In the genomic region with DNA sequence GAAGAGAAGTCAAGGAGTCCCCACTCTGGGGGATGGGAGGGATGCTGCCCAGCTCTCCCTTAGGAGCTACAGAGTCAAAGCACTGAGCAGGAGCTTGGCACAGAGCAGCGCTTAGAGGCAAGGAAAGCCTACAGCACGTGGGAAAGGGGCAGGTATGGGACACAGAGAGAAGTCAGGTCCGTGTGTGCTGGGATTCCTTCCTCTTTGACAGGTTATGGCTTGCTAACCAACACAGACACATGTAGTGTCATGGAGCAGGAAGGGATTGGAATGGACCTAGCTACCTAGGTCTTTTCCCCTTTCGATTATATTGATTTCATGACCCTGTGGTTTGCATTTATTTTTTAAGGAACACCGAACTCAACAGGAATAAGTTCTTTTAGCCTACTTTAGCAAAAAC, we compare ENCODE assay signal across 21 cellular contexts.
"Had no signal": no experiment of that assay in that cellular context is flagged by ENCODE, and none has a peak within 500 bp of the region (broad histone marks: within the 10 kb centered on the region; RNA-seq: fewer than 3 reads in every experiment).

No MANE protein-coding gene starts in this region.

- DNase-seq: activated CD4-positive, alpha-beta T cell treated with anti-CD3 and anti-CD28 coated beads, Interleukin-2, amount 10 ng/mL, durations not matched to agents 24 days and 14 days; activated CD4-positive, CD25-positive, alpha-beta regulatory T cell; activated CD8-positive, alpha-beta memory T cell treated with anti-CD3 and anti-CD28 coated beads, Interleukin-2, amount 50 U/mL, for 4 hours; activated CD8-positive, alpha-beta T cell treated with anti-CD3 and anti-CD28 coated beads for 36 hours; activated naive CD4-positive, alpha-beta T cell treated with anti-CD3 and anti-CD28 coated beads for 36 hours; activated naive CD8-positive, alpha-beta T cell treated with anti-CD3 and anti-CD28 coated beads, Interleukin-2, amount 50 U/mL, for 24 hours; activated T-cell treated with anti-CD3 and anti-CD28 coated beads, Interleukin-2, amount 50 U/mL, for 4 hours; anterior cingulate cortex; brain microvascular endothelial cell; colonic mucosa; left cardiac atrium; occipital lobe; retina; stimulated activated CD4-positive, alpha-beta T cell treated with anti-CD3 and anti-CD28 coated beads, Interleukin-12 subunit alpha, Interleukin-12 subunit beta, amount 100 ng/mL, for 4 hours; stimulated activated CD4-positive, alpha-beta T cell treated with anti-CD3 and anti-CD28 coated beads, Interleukin-2, amount 100 ng/mL, for 24 hours; stimulated activated naive CD4-positive, alpha-beta T cell treated with Interleukin-2 at 50 U/mL for 16 hours; T1000; tibial artery had no signal

- H3K36me3 ChIP-seq: brain microvascular endothelial cell, colonic mucosa, esophagus muscularis mucosa, tibial artery, vagina had no signal

- H3K27me3 ChIP-seq: brain microvascular endothelial cell, colonic mucosa, esophagus muscularis mucosa, vagina had no signal

- ATAC-seq: activated CD8-positive, alpha-beta T cell treated with anti-CD3 and anti-CD28 coated beads for 36 hours; activated naive CD8-positive, alpha-beta T cell treated with anti-CD3 and anti-CD28 coated beads, Interleukin-2, amount 50 U/mL, for 24 hours; activated T-cell treated with anti-CD3 and anti-CD28 coated beads, Interleukin-2, amount 50 U/mL, for 4 hours; natural killer cell treated with Interleukin-12 subunit alpha and Interleukin-12 subunit beta and Interleukin-15 and Interleukin-18, amount 100 ng/mL, for 72 hours had no signal

- H3K4me1 ChIP-seq: colonic mucosa, esophagus muscularis mucosa, tibial artery had no signal

- H3K4me3 ChIP-seq: colonic mucosa, esophagus muscularis mucosa, tibial artery, vagina had no signal

- H3K27ac ChIP-seq: brain microvascular endothelial cell, colonic mucosa, esophagus muscularis mucosa, tibial artery, vagina had no signal

- H3K9me3 ChIP-seq: colonic mucosa, esophagus muscularis mucosa, tibial artery, vagina had no signal
